ENCODE assay signal across 1 cellular context in genomic region chr19:10998045-10998533, GRCh38.
TF ChIP-seq lines count a peak whose summit lies in the region.

No MANE protein-coding gene starts in this region.

TF ChIP-seq in HepG2, 621 proteins besides CTCF, POLR2A, EP300 and RAD21 (continued from another document and continues in another):
- TF ChIP-seq TIGD3 (CRISPR knock-in tag; IDR thresholded peaks at IDR 0.05; ENCODE audit: borderline replicate concordance) (no peak), U2AF1 (optimal IDR thresholded peaks at IDR 0.05; ENCODE audit: low read depth, low read length) (no peak), MEIS2 (CRISPR knock-in tag; IDR thresholded peaks at IDR 0.05) (no peak), KIAA2018 (CRISPR knock-in tag; IDR thresholded peaks at IDR 0.05; ENCODE audit: borderline replicate concordance) (no peak), NFYC (CRISPR knock-in tag; IDR thresholded peaks at IDR 0.05) (no peak), NR2C2 (CRISPR knock-in tag; IDR thresholded peaks at IDR 0.05; ENCODE audit: borderline replicate concordance) (no peak), NBN (conservative IDR thresholded peaks at IDR 0.05) (no peak), NR2F1 (CRISPR knock-in tag; IDR thresholded peaks at IDR 0.05) (peak in 1 of 2 experiments; percentile 59; a peak in 1 of 4 replicates), FOXA1 (IDR thresholded peaks at IDR 0.05) (no peak), FOXA1 (CRISPR knock-in tag; IDR thresholded peaks at IDR 0.05) (no peak), GMEB2 (CRISPR knock-in tag; IDR thresholded peaks at IDR 0.05; ENCODE audit: low read depth) (no peak), HHEX (CRISPR knock-in tag; IDR thresholded peaks at IDR 0.05) (no peak), ZNF605 (CRISPR knock-in tag; IDR thresholded peaks at IDR 0.05) (no peak), TARDBP (CRISPR knock-in tag; IDR thresholded peaks at IDR 0.05) (no peak), NFAT5 (CRISPR knock-in tag; IDR thresholded peaks at IDR 0.05) (no peak), NR2F6 (IDR thresholded peaks at IDR 0.05) (peak; percentile 51), NR2F6 (CRISPR knock-in tag; IDR thresholded peaks at IDR 0.05) (no peak; the same call in 1 of the 2 replicates), GTF3A (CRISPR knock-in tag; conservative IDR thresholded peaks at IDR 0.05) (no peak), ZNF546 (CRISPR knock-in tag; conservative IDR thresholded peaks at IDR 0.05) (no peak), POLR2G (IDR thresholded peaks at IDR 0.05; ENCODE audit: low read depth, low read length) (no peak), MAFG (CRISPR knock-in tag; IDR thresholded peaks at IDR 0.05) (no peak), RAD51 (IDR thresholded peaks at IDR 0.05; ENCODE audit: borderline replicate concordance) (no peak), ZNF740 (CRISPR knock-in tag; IDR thresholded peaks at IDR 0.05) (no peak), SMARCE1 (IDR thresholded peaks at IDR 0.05; ENCODE audit: borderline replicate concordance) (no peak), ZNF878 (CRISPR knock-in tag; IDR thresholded peaks at IDR 0.05) (0 out of 2 replicates have a peak, but pooled peaks have one; percentile 25), BCL6 (CRISPR knock-in tag; IDR thresholded peaks at IDR 0.05) (no peak), HMG20A (CRISPR knock-in tag; IDR thresholded peaks at IDR 0.05; ENCODE audit: borderline replicate concordance) (peak; percentile 29; the same call in 1 of the 2 replicates), GABPB1 (CRISPR knock-in tag; IDR thresholded peaks at IDR 0.05) (no peak), SOX5 (CRISPR knock-in tag; IDR thresholded peaks at IDR 0.05; ENCODE audit: borderline replicate concordance) (no peak), ZNF672 (CRISPR knock-in tag; IDR thresholded peaks at IDR 0.05) (no peak), HIVEP1 (CRISPR knock-in tag; IDR thresholded peaks at IDR 0.05) (no peak), ZFP62 (CRISPR knock-in tag; IDR thresholded peaks at IDR 0.05) (no peak), MXD1 (CRISPR knock-in tag; IDR thresholded peaks at IDR 0.05) (no peak), ZNF224 (CRISPR knock-in tag; IDR thresholded peaks at IDR 0.05) (no peak), FUBP1 (CRISPR knock-in tag; IDR thresholded peaks at IDR 0.05; ENCODE audit: borderline replicate concordance) (no peak), ETV6 (CRISPR knock-in tag; conservative IDR thresholded peaks at IDR 0.05) (no peak), ZNF552 (CRISPR knock-in tag; IDR thresholded peaks at IDR 0.05; ENCODE audit: borderline replicate concordance) (no peak), ELF3 (CRISPR knock-in tag; IDR thresholded peaks at IDR 0.05) (no peak), ZNF746 (CRISPR knock-in tag; IDR thresholded peaks at IDR 0.05) (no peak), DMAP1 (CRISPR knock-in tag; IDR thresholded peaks at IDR 0.05) (no peak), THYN1 (CRISPR knock-in tag; IDR thresholded peaks at IDR 0.05; ENCODE audit: borderline replicate concordance, low read depth) (no peak), GLMP (CRISPR knock-in tag; IDR thresholded peaks at IDR 0.05; ENCODE audit: borderline replicate concordance) (no peak), THRA (CRISPR knock-in tag; IDR thresholded peaks at IDR 0.05; ENCODE audit: borderline replicate concordance) (no peak; the same call in 1 of the 2 replicates), FOXM1 (CRISPR knock-in tag; IDR thresholded peaks at IDR 0.05) (no peak), DNMT1 (CRISPR knock-in tag; IDR thresholded peaks at IDR 0.05) (no peak)
